In the genomic region with DNA sequence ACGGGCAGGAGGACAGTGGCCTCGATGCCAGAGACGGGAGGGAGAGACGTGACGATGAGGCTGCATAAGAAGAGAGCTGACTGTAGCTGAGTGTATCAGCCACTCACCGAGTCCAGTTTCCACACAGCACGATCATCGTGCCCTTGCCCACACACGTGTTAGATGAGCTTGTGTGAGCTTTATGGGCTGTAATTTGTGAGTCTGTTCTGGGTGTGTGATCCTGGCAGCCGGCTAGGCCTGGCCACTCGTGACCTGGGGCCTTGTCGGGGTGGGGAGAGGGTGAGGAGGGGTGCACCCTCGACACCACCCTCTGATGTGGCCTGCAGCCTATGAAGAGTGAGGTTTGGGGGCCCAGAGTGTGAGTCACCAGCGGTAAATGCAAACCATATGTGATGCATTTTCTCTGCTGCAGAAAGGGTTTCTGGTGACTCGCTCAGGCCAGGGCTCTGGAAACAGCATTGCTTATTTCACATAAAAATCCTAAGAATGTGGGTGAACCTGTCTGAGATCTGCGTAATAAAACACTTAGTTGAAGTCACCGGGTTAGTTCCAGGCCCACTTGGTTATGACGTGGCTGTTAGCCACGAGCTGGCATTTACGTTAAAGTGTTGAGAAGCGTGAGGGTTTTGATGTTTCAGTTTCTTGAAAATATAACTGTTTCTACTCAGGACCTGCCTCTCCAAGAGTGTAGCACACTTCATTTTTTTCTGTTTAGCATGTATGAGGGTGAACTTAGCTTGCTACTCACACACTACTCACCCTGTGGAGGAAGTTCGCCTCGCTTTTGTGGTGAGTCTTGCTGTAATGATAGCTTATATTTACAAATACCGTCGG, we compare ENCODE assay signal across 8 cellular contexts. TPM values are rescaled to one million over a fixed set of nuclear protein-coding genes. Genes with fewer than 3 reads are reported as not detected.
A peak's percentile ranks its signal among the peaks of the same experiment; 100 is the strongest.
DNase-seq lines count a peak whose midpoint lies in the region; ATAC-seq, FAIRE-seq and TF ChIP-seq lines count a peak whose summit lies in the region.

No MANE protein-coding gene starts in this region.

- intact Hi-C loops in CD8-positive, alpha-beta T cell (cut with DNase I, micrococcal nuclease) = loop anchor here (1.0 to 2.0 kb wide), 4 partner anchors 14 to 99 kb away; no protein-coding TSS in a partner anchor

- peak; percentile 46 to 89 (median 70) for DNase-seq in CD8-positive, alpha-beta T cell
- DNase-seq in RCC 7860 (ENCODE audit: low spot score) (peak; percentile 83), iPS DF 6.9 (ENCODE audit: low read depth, low spot score) (peak; percentile 35), hippocampal formation (lab: John Stamatoyannopoulos, UW) (no peak)
- peak; percentile 57 for DNase-seq in activated naive CD8-positive, alpha-beta T cell treated with anti-CD3 and anti-CD28 coated beads, Interleukin-2, amount 10 ng/mL, durations not matched to agents 7 days and 5 days
- DNase-seq in stimulated activated CD4-positive, alpha-beta T cell treated with anti-CD3 and anti-CD28 coated beads, TNF-alpha, amount 100 ng/mL, for 24 hours (ENCODE audit: low read depth in 3 of 3) = peak in 2 of 3 experiments; percentile 17 to 49

- peak; percentile 64 for ATAC-seq in CD8-positive, alpha-beta T cell
- ATAC-seq in activated naive CD8-positive, alpha-beta T cell treated with anti-CD3 and anti-CD28 coated beads, Interleukin-2, amount 10 ng/mL, durations not matched to agents 7 days and 5 days (ENCODE audit: low read depth) = peak; percentile 32
- ATAC-seq in GM19463 (IDR thresholded peaks at IDR 0.05; ENCODE audit: unreplicated experiment) (no peak), HG02759 (IDR thresholded peaks at IDR 0.05; ENCODE audit: unreplicated experiment) (no peak)

- no peaks in the 10 kb centered on the region for H3K27me3 Mint-ChIP-seq in CD8-positive, alpha-beta T cell (ENCODE audit: low read depth)
- peaks cover 17% of the 10 kb centered on the region for H3K27me3 Mint-ChIP-seq in activated naive CD8-positive, alpha-beta T cell treated with anti-CD3 and anti-CD28 coated beads, Interleukin-2, amount 10 ng/mL, durations not matched to agents 7 days and 5 days

- no CpG with 5 or more reads among the region's 25 CpGs for WGBS in iPS DF 6.9 (ENCODE audit: insufficient coverage, insufficient read length)

- peak overlapping the region; percentile 31 for H3K27ac ChIP-seq in CD8-positive, alpha-beta T cell (ENCODE audit: low read depth, low read length)
- H3K27ac ChIP-seq in iPS DF 6.9 (ENCODE audit: low read length) = no peak overlapping the region

- peaks cover 43% of the 10 kb centered on the region for H3K4me1 ChIP-seq in CD8-positive, alpha-beta T cell (ENCODE audit: insufficient read depth, low read length)
- H3K4me1 ChIP-seq in iPS DF 6.9 (ENCODE audit: control insufficient read depth, insufficient read depth, low read length) = peaks cover 15% of the 10 kb centered on the region

- H3K9me3 Mint-ChIP-seq in CD8-positive, alpha-beta T cell = no peaks in the 10 kb centered on the region
- no peaks in the 10 kb centered on the region for H3K9me3 Mint-ChIP-seq in activated naive CD8-positive, alpha-beta T cell treated with anti-CD3 and anti-CD28 coated beads, Interleukin-2, amount 10 ng/mL, durations not matched to agents 7 days and 5 days

- H3K36me3 Mint-ChIP-seq in CD8-positive, alpha-beta T cell = no peaks in the 10 kb centered on the region
- no peaks in the 10 kb centered on the region for H3K36me3 Mint-ChIP-seq in activated naive CD8-positive, alpha-beta T cell treated with anti-CD3 and anti-CD28 coated beads, Interleukin-2, amount 10 ng/mL, durations not matched to agents 7 days and 5 days

- peak overlapping the region; percentile 92 for H3K27ac Mint-ChIP-seq in CD8-positive, alpha-beta T cell
- peak overlapping the region; percentile 63 for H3K27ac Mint-ChIP-seq in activated naive CD8-positive, alpha-beta T cell treated with anti-CD3 and anti-CD28 coated beads, Interleukin-2, amount 10 ng/mL, durations not matched to agents 7 days and 5 days

- peaks cover 31% of the 10 kb centered on the region for H3K4me1 Mint-ChIP-seq in CD8-positive, alpha-beta T cell (ENCODE audit: low read depth)
- peaks cover 20% of the 10 kb centered on the region for H3K4me1 Mint-ChIP-seq in activated naive CD8-positive, alpha-beta T cell treated with anti-CD3 and anti-CD28 coated beads, Interleukin-2, amount 10 ng/mL, durations not matched to agents 7 days and 5 days

- H3K27me3 ChIP-seq in CD8-positive, alpha-beta T cell (ENCODE audit: insufficient read depth, low read length) = no peaks in the 10 kb centered on the region
- no peaks in the 10 kb centered on the region; the same call in 1 of the 2 replicates for H3K27me3 ChIP-seq in iPS DF 6.9 (ENCODE audit: control insufficient read depth, insufficient read depth, low read length)

- no peaks in the 10 kb centered on the region for H3K36me3 ChIP-seq in CD8-positive, alpha-beta T cell (ENCODE audit: insufficient read depth, low read length)
- no peaks in the 10 kb centered on the region; the same call in 1 of the 2 replicates for H3K36me3 ChIP-seq in iPS DF 6.9 (ENCODE audit: control insufficient read depth, insufficient read depth, low read length)

- POLR2A ChIA-PET in CD8-positive, alpha-beta T cell (lab: Charles Lee) = interaction anchor here (1.0 to 1.2 kb wide), 2 partner anchors 32 to 98 kb away, joined by 3 to 4 read pairs; no protein-coding TSS in a partner anchor
- POLR2A ChIA-PET in activated naive CD8-positive, alpha-beta T cell treated with anti-CD3 and anti-CD28 coated beads, Interleukin-2, amount 10 ng/mL, durations not matched to agents 7 days and 5 days (lab: Charles Lee) = interaction anchor here (0.6 to 1.4 kb wide), 2 partner anchors 117 to 302 kb away, joined by 3 read pairs; no protein-coding TSS in a partner anchor

- TF ChIP-seq CTCF in CD8-positive, alpha-beta T cell (IDR thresholded peaks at IDR 0.05) = no peak

- CTCF ChIA-PET in CD8-positive, alpha-beta T cell (lab: Charles Lee) = interaction anchor here (0.7 to 0.9 kb wide), 5 partner anchors 39 to 304 kb away, joined by 3 read pairs; no protein-coding TSS in a partner anchor

- H3K4me3 Mint-ChIP-seq in CD8-positive, alpha-beta T cell = peak overlapping the region; percentile 79
- H3K4me3 Mint-ChIP-seq in activated naive CD8-positive, alpha-beta T cell treated with anti-CD3 and anti-CD28 coated beads, Interleukin-2, amount 10 ng/mL, durations not matched to agents 7 days and 5 days = peak overlapping the region; percentile 56

- FAIRE-seq in RCC 7860 (lab: Jason Lieb, UNC) = peak; percentile 78

- no peaks in the 10 kb centered on the region for H3K9me3 ChIP-seq in CD8-positive, alpha-beta T cell (ENCODE audit: low read length)
- no peaks in the 10 kb centered on the region for H3K9me3 ChIP-seq in iPS DF 6.9 (ENCODE audit: control insufficient read depth, insufficient read depth, low read length)

- no peak overlapping the region for H3K4me3 ChIP-seq in CD8-positive, alpha-beta T cell (ENCODE audit: low read depth, low read length)
- H3K4me3 ChIP-seq in iPS DF 6.9 (ENCODE audit: low read length) = no peak overlapping the region

RNA-seq across cellular contexts. Expression of gene METRNL, which starts 4.2 kb away (rescaled TPM):
- total RNA-seq in CD8-positive, alpha-beta T cell = 100 to 1,000 TPM; 153 to 158 TPM
- total RNA-seq in activated naive CD8-positive, alpha-beta T cell treated with anti-CD3 and anti-CD28 coated beads, Interleukin-2, amount 10 ng/mL, durations not matched to agents 7 days and 5 days = 10 to 100 TPM; 11.1 to 13.2 TPM

Comparison
In these comparisons a context has a peak if more than half of its experiments do, and no peak if none do; other contexts are left out.
1. ATAC-seq: peak in CD8-positive, alpha-beta T cell (single experiment) and activated naive CD8-positive, alpha-beta T cell treated with anti-CD3 and anti-CD28 coated beads, Interleukin-2, amount 10 ng/mL, durations not matched to agents 7 days and 5 days (single experiment); none in GM19463 (single experiment) and HG02759 (single experiment).
2. DNase-seq: peak in CD8-positive, alpha-beta T cell (7 of 7), RCC 7860 (single experiment), activated naive CD8-positive, alpha-beta T cell treated with anti-CD3 and anti-CD28 coated beads, Interleukin-2, amount 10 ng/mL, durations not matched to agents 7 days and 5 days (single experiment), iPS DF 6.9 (single experiment) and stimulated activated CD4-positive, alpha-beta T cell treated with anti-CD3 and anti-CD28 coated beads, TNF-alpha, amount 100 ng/mL, for 24 hours (2 of 3); none in hippocampal formation (0 of 2).
3. RNA of gene METRNL, which starts 4.2 kb away (total RNA-seq): 153 to 158 TPM in CD8-positive, alpha-beta T cell; 11.1 to 13.2 TPM in activated naive CD8-positive, alpha-beta T cell treated with anti-CD3 and anti-CD28 coated beads, Interleukin-2, amount 10 ng/mL, durations not matched to agents 7 days and 5 days; every median in the first group is over 10 times any median in the second.